Comparison of ENCODE assay signal across 7 cellular contexts in genomic region chr9:75851917-75852316, GRCh38.
"Had no signal": no experiment of that assay in that cellular context is flagged by ENCODE, and none has a peak within 500 bp of the region (broad histone marks: within the 10 kb centered on the region; RNA-seq: fewer than 3 reads in every experiment).

No MANE protein-coding gene starts in this region.

- H3K36me3 ChIP-seq: HAP-1 had no signal

- H2AFZ ChIP-seq: GM23248 had no signal

- H3K4me3 ChIP-seq: GM23248, HAP-1 had no signal

- H3K27me3 Mint-ChIP-seq: IgD-negative memory B cell had no signal

- H3K4me1 ChIP-seq: HAP-1 had no signal

- H3K27ac ChIP-seq: GM23248, HL-60 had no signal

- H3K27ac Mint-ChIP-seq: HFFc6, IgD-negative memory B cell had no signal

- H3K36me3 Mint-ChIP-seq: IgD-negative memory B cell had no signal

- H3K4me3 Mint-ChIP-seq: HFFc6, IgD-negative memory B cell had no signal

- H3K9me3 Mint-ChIP-seq: IgD-negative memory B cell had no signal

- H3K9ac ChIP-seq: GM23248 had no signal

- H3K9me3 ChIP-seq: HAP-1 had no signal

- H3K4me1 Mint-ChIP-seq: IgD-negative memory B cell had no signal

- DNase-seq: GM23248, GOT3, H7, HFFc6 had no signal
